1 cellular context compared by ENCODE assay signal in genomic region chr1:2134604-2135307, GRCh38.
TF ChIP-seq lines count a peak whose summit lies in the region.

No MANE protein-coding gene starts in this region.

TF ChIP-seq in HepG2, 621 proteins besides CTCF, POLR2A, EP300 and RAD21 (continued from another document and continues in another):
- TF ChIP-seq CENPX (CRISPR knock-in tag; IDR thresholded peaks at IDR 0.05) (no peak), THAP8 (CRISPR knock-in tag; IDR thresholded peaks at IDR 0.05; ENCODE audit: borderline replicate concordance) (no peak), ZNF691 (CRISPR knock-in tag; IDR thresholded peaks at IDR 0.05; ENCODE audit: borderline replicate concordance, low read depth) (no peak), ZNF18 (CRISPR knock-in tag; IDR thresholded peaks at IDR 0.05; ENCODE audit: insufficient replicate concordance) (peak; percentile 57), ZNF235 (CRISPR knock-in tag; IDR thresholded peaks at IDR 0.05; ENCODE audit: borderline replicate concordance) (no peak), MIXL1 (CRISPR knock-in tag; IDR thresholded peaks at IDR 0.05) (no peak), ZC3H13 (CRISPR knock-in tag; IDR thresholded peaks at IDR 0.05) (no peak; the same call in none of the 2 replicates), ZSCAN22 (CRISPR knock-in tag; IDR thresholded peaks at IDR 0.05) (no peak), ZFY (CRISPR knock-in tag; IDR thresholded peaks at IDR 0.05) (peak; percentile 87), ZUFSP (CRISPR knock-in tag; IDR thresholded peaks at IDR 0.05; ENCODE audit: borderline replicate concordance) (no peak), DNMT3B (CRISPR knock-in tag; conservative IDR thresholded peaks at IDR 0.05) (no peak), ZBTB26 (CRISPR knock-in tag; IDR thresholded peaks at IDR 0.05; ENCODE audit: borderline replicate concordance) (no peak; the same call in 1 of the 2 replicates), RCOR2 (CRISPR knock-in tag; IDR thresholded peaks at IDR 0.05) (peak; percentile 63; the same call in 1 of the 2 replicates), ZNF557 (CRISPR knock-in tag; IDR thresholded peaks at IDR 0.05) (no peak), ATF6 (CRISPR knock-in tag; conservative IDR thresholded peaks at IDR 0.05) (peak; percentile 66; the same call in 1 of the 2 replicates), ZNF430 (CRISPR knock-in tag; IDR thresholded peaks at IDR 0.05) (0 out of 2 replicates have a peak, but pooled peaks have one; percentile 68), FOXA1 (IDR thresholded peaks at IDR 0.05) (0 out of 2 replicates have a peak, but pooled peaks have one; percentile 14), FOXA1 (CRISPR knock-in tag; IDR thresholded peaks at IDR 0.05) (peak; percentile 84), ARID5B (CRISPR knock-in tag; IDR thresholded peaks at IDR 0.05) (peak; percentile 57; the same call in 1 of the 2 replicates), ZNF326 (CRISPR knock-in tag; IDR thresholded peaks at IDR 0.05; ENCODE audit: borderline replicate concordance) (no peak), RORA (CRISPR knock-in tag; IDR thresholded peaks at IDR 0.05) (no peak), BATF2 (CRISPR knock-in tag; IDR thresholded peaks at IDR 0.05) (no peak), NFE2L2 (IDR thresholded peaks at IDR 0.05; ENCODE audit: low read length) (no peak), ZNF441 (CRISPR knock-in tag; IDR thresholded peaks at IDR 0.05; ENCODE audit: borderline replicate concordance) (peak; percentile 68), ZNF850 (CRISPR knock-in tag; conservative IDR thresholded peaks at IDR 0.05) (no peak), SIN3B (IDR thresholded peaks at IDR 0.05; ENCODE audit: low read length) (no peak), ZFP36L1 (CRISPR knock-in tag; IDR thresholded peaks at IDR 0.05) (peak; percentile 31; the same call in 1 of the 2 replicates), CHCHD3 (CRISPR knock-in tag; IDR thresholded peaks at IDR 0.05) (no peak), REST (IDR thresholded peaks at IDR 0.05; ENCODE audit: borderline replicate concordance in 1 of 2, low read depth in 1 of 2, low read length in 2 of 2) (peak in 1 of 2 experiments; percentile 28; a peak in 1 of 4 replicates), NR2F2 (IDR thresholded peaks at IDR 0.05; ENCODE audit: borderline replicate concordance, low read depth) (peak; percentile 50; the same call in 1 of the 2 replicates), ZNF382 (CRISPR knock-in tag; IDR thresholded peaks at IDR 0.05; ENCODE audit: borderline replicate concordance) (no peak), TBX3 (IDR thresholded peaks at IDR 0.05; ENCODE audit: borderline replicate concordance) (no peak), ZHX2 (IDR thresholded peaks at IDR 0.05; ENCODE audit: low read depth) (no peak), ZHX2 (CRISPR knock-in tag; IDR thresholded peaks at IDR 0.05; ENCODE audit: borderline replicate concordance) (no peak; the same call in 1 of the 2 replicates), KDM2A (CRISPR knock-in tag; IDR thresholded peaks at IDR 0.05; ENCODE audit: borderline replicate concordance, low read depth) (no peak; the same call in 1 of the 2 replicates), ZMYM3 (CRISPR knock-in tag; IDR thresholded peaks at IDR 0.05) (no peak)
